8 cellular contexts compared by ENCODE assay signal in genomic region chr11:85661972-85662664, GRCh38. TPM values are rescaled to one million over a fixed set of nuclear protein-coding genes. Genes with fewer than 3 reads are reported as not detected.
DNase-seq lines count a peak whose midpoint lies in the region; ATAC-seq and TF ChIP-seq lines count a peak whose summit lies in the region.
"Had no signal": no experiment of that assay in that cellular context is flagged by ENCODE, and none has a peak within 500 bp of the region (broad histone marks: within the 10 kb centered on the region; RNA-seq: fewer than 3 reads in every experiment).

No MANE protein-coding gene starts in this region.

- peak overlapping the region; percentile 57 to 100 (median 98) for H3K4me3 Mint-ChIP-seq in T-cell

- ATAC-seq in T-cell (replicated peaks in 1 of 4) = no peak
- ATAC-seq in HG03469 (IDR thresholded peaks at IDR 0.05; ENCODE audit: unreplicated experiment) = no peak
- ATAC-seq: left lobe of liver had no signal

- H3K36me3 ChIP-seq in HAP-1 (replicated peaks) = peaks cover 49% of the 10 kb centered on the region

- H3K4me1 Mint-ChIP-seq in T-cell = peaks cover 56 to 63% (median 61%) of the 10 kb centered on the region in 3 donors

- H3K4me3 ChIP-seq in HAP-1 = peak overlapping the region; percentile 84
- H3K4me3 ChIP-seq in fibroblast of villous mesenchyme (ENCODE audit: low read depth, low read length) = peak overlapping the region; percentile 97
- peak overlapping the region in 6 of 7 experiments; percentile 7 to 99 (median 90) for H3K4me3 ChIP-seq in skin epidermis

- H3K9me3 ChIP-seq in HAP-1 = no peaks in the 10 kb centered on the region

- CTCF ChIA-PET in T-cell (lab: Charles Lee) = interaction anchor here in 1 of 2 donors (0.6 kb wide), 1 partner anchor 59 kb away, joined by 3 read pairs; no protein-coding TSS in a partner anchor

- peak overlapping the region in 3 of 21 experiments; percentile 6 to 97 (median 29) for H3K27ac ChIP-seq in skin epidermis

- H3K27me3 Mint-ChIP-seq in T-cell = no peaks in the 10 kb centered on the region

- H3K4me1 ChIP-seq in HAP-1 = peaks cover 19% of the 10 kb centered on the region

- in situ Hi-C loops in HAP-1 (cut with MboI; ENCODE audit: low sequenced_read_pairs) = no loop called here

- H3K27me3 ChIP-seq in HAP-1 (ENCODE audit: low read depth) = no peaks in the 10 kb centered on the region

- DNase-seq in HAP-1 (ENCODE audit: low spot score in 2 of 2) (no peak), T-cell (no peak), fibroblast of villous mesenchyme (ENCODE audit: low read depth) (peak; percentile 53), foreskin melanocyte (no peak), SHP77 (lab: John Stamatoyannopoulos, UW) (no peak)

- no peak overlapping the region for H3K27ac Mint-ChIP-seq in T-cell

- POLR2A ChIA-PET in T-cell (lab: Charles Lee) = interaction anchor here (0.6 to 4.9 kb wide), 4 partner anchors 11 to 161 kb away, joined by 3 to 36 read pairs (median 3); partner anchors contain the start of gene TMEM126A (in 2 of the 2)

- H3K9me3 Mint-ChIP-seq in T-cell = no peaks in the 10 kb centered on the region

- no peak for TF ChIP-seq CTCF in fibroblast of villous mesenchyme (IDR thresholded peaks at IDR 0.05; ENCODE audit: insufficient read depth, low read depth, low read length)

- peaks cover 28% of the 10 kb centered on the region for H3K36me3 Mint-ChIP-seq in T-cell

RNA-seq across cellular contexts. Expression of gene CREBZF, which starts 2.8 kb away (rescaled TPM):
- total RNA-seq in T-cell (10 to 100 TPM; 58.8 to 93.6 (median 86.5) TPM), fibroblast of villous mesenchyme (41.5 and 49.9 TPM in 2 replicates)

RNA-seq across cellular contexts. Expression of gene TMEM126A, which starts 14.4 kb away (rescaled TPM):
- total RNA-seq in T-cell = 10 to 100 TPM; 17.3 to 20.9 (median 19.0) TPM
- total RNA-seq in fibroblast of villous mesenchyme = 39.9 and 46.6 TPM in 2 replicates

RNA-seq across cellular contexts. Expression of gene CCDC89, which starts 23.9 kb away (rescaled TPM):
- total RNA-seq in T-cell = 1 to 10 TPM in 1 of 5 donors, under 1 TPM in 4; 0.50 to 1.1 (median 0.53) TPM
- 2.6 and 3.9 TPM in 2 replicates for total RNA-seq in fibroblast of villous mesenchyme

RNA-seq across cellular contexts. Expression of gene TMEM126B, which starts 33.7 kb away (rescaled TPM):
- total RNA-seq in T-cell (10 to 100 TPM; 25.2 to 40.6 (median 34.4) TPM), fibroblast of villous mesenchyme (67.0 and 73.0 TPM in 2 replicates)

RNA-seq across cellular contexts. Expression of gene DLG2, which starts 35.0 kb away (rescaled TPM):
- 1 to 10 TPM; 2.3 to 4.1 (median 2.9) TPM for total RNA-seq in T-cell
- 1.3 TPM in 2 replicates for total RNA-seq in fibroblast of villous mesenchyme
